In genomic region chr1:114208106-114208505, GRCh38 we compare ENCODE assay signal across 32 cellular contexts. TPM values are rescaled to one million over a fixed set of nuclear protein-coding genes. Genes with fewer than 3 reads are reported as not detected.
"Had no signal": no experiment of that assay in that cellular context is flagged by ENCODE, and none has a peak within 500 bp of the region (broad histone marks: within the 10 kb centered on the region; RNA-seq: fewer than 3 reads in every experiment).

No MANE protein-coding gene starts in this region.

- H3K36me3 Mint-ChIP-seq: activated naive CD4-positive, alpha-beta T cell treated with anti-CD3 and anti-CD28 coated beads, Interleukin-2, amount 50 U/mL, for 72 hours; natural killer cell treated with Interleukin-12 subunit alpha and Interleukin-12 subunit beta and Interleukin-15 and Interleukin-18, amount 100 ng/mL, for 72 hours; WTC11 had no signal

- H3K9me3 ChIP-seq: breast epithelium, gastroesophageal sphincter, left ventricle myocardium inferior, mucosa of descending colon, psoas muscle, suprapubic skin, tibial artery, upper lobe of right lung had no signal

- DNase-seq: activated CD4-positive, alpha-beta memory T cell treated with anti-CD3 and anti-CD28 coated beads, Interleukin-2, amount 10 ng/mL, durations not matched to agents 7 days and 5 days; activated CD4-positive, alpha-beta T cell treated with anti-CD3 and anti-CD28 coated beads for 1 hour; activated CD4-positive, alpha-beta T cell treated with anti-CD3 and anti-CD28 coated beads, Interleukin-2, amount 10 ng/mL, durations not matched to agents 7 days and 5 days; activated naive CD4-positive, alpha-beta T cell; activated T-cell treated with anti-CD3 and anti-CD28 coated beads, Interleukin-2, amount 50 U/mL, for 72 hours; central memory CD4-positive, alpha-beta T cell; islet precursor cell; left ventricle myocardium inferior; mucosa of descending colon; occipital lobe; psoas muscle; stimulated activated CD4-positive, alpha-beta T cell treated with anti-CD3 and anti-CD28 coated beads, Interleukin-1b, Interleukin-23, amount 100 ng/mL, for 48 hours; stimulated activated CD4-positive, alpha-beta T cell treated with anti-CD3 and anti-CD28 coated beads, Interleukin-4, amount 100 ng/mL, for 4 hours; stimulated activated CD8-positive, alpha-beta memory T cell treated with anti-CD3 and anti-CD28 coated beads, Interleukin-4, amount 100 ng/mL, for 48 hours; stimulated activated naive CD4-positive, alpha-beta T cell; tibial artery; upper lobe of right lung had no signal

- H3K79me2 ChIP-seq: hepatocyte, parathyroid adenoma had no signal

- FAIRE-seq: endothelial cell of umbilical vein had no signal

- H3K36me3 ChIP-seq: breast epithelium, gastroesophageal sphincter, left ventricle myocardium inferior, suprapubic skin, tibial artery, upper lobe of right lung had no signal

- H3K27ac ChIP-seq: breast epithelium, gastroesophageal sphincter, hepatocyte, left ventricle myocardium inferior, parathyroid adenoma, psoas muscle, suprapubic skin, tibial artery, upper lobe of right lung had no signal

- H3K4me1 Mint-ChIP-seq: activated CD4-positive, alpha-beta memory T cell treated with anti-CD3 and anti-CD28 coated beads, Interleukin-2, amount 10 ng/mL, durations not matched to agents 7 days and 5 days; activated CD4-positive, alpha-beta T cell treated with anti-CD3 and anti-CD28 coated beads, Interleukin-2, amount 10 ng/mL, durations not matched to agents 7 days and 5 days had no signal

- H3K4me3 Mint-ChIP-seq: activated CD4-positive, alpha-beta memory T cell treated with anti-CD3 and anti-CD28 coated beads, Interleukin-2, amount 10 ng/mL, durations not matched to agents 7 days and 5 days; activated CD4-positive, alpha-beta T cell treated with anti-CD3 and anti-CD28 coated beads, Interleukin-2, amount 10 ng/mL, durations not matched to agents 7 days and 5 days; activated T-cell treated with anti-CD3 and anti-CD28 coated beads, Interleukin-2, amount 50 U/mL, for 72 hours; natural killer cell treated with Interleukin-12 subunit alpha and Interleukin-12 subunit beta and Interleukin-15 and Interleukin-18, amount 100 ng/mL, for 72 hours; WTC11 had no signal

- H3K9ac ChIP-seq: parathyroid adenoma had no signal

- H3K27ac Mint-ChIP-seq: activated CD4-positive, alpha-beta memory T cell treated with anti-CD3 and anti-CD28 coated beads, Interleukin-2, amount 10 ng/mL, durations not matched to agents 7 days and 5 days; activated CD4-positive, alpha-beta T cell treated with anti-CD3 and anti-CD28 coated beads, Interleukin-2, amount 10 ng/mL, durations not matched to agents 7 days and 5 days; activated naive CD4-positive, alpha-beta T cell treated with anti-CD3 and anti-CD28 coated beads, Interleukin-2, amount 50 U/mL, for 72 hours; activated T-cell treated with anti-CD3 and anti-CD28 coated beads, Interleukin-2, amount 50 U/mL, for 72 hours; WTC11 had no signal

- ATAC-seq: activated naive CD4-positive, alpha-beta T cell treated with anti-CD3 and anti-CD28 coated beads, Interleukin-2, amount 50 U/mL, for 72 hours; activated T-cell treated with anti-CD3 and anti-CD28 coated beads, Interleukin-2, amount 50 U/mL, for 72 hours; gastroesophageal sphincter; mucosa of descending colon; upper lobe of right lung had no signal

- H3K4me1 ChIP-seq: breast epithelium, gastroesophageal sphincter, left ventricle myocardium inferior, parathyroid adenoma, psoas muscle, suprapubic skin, tibial artery, upper lobe of right lung had no signal

- H3K27me3 ChIP-seq: breast epithelium, hepatocyte had no signal

- H3K4me3 ChIP-seq: breast epithelium, gastroesophageal sphincter, hepatocyte, left ventricle myocardium inferior, lung, mucosa of descending colon, psoas muscle, smooth muscle cell, suprapubic skin, tibial artery, upper lobe of right lung had no signal

- H3K9me3 Mint-ChIP-seq: activated CD4-positive, alpha-beta memory T cell treated with anti-CD3 and anti-CD28 coated beads, Interleukin-2, amount 10 ng/mL, durations not matched to agents 7 days and 5 days; activated CD4-positive, alpha-beta T cell treated with anti-CD3 and anti-CD28 coated beads, Interleukin-2, amount 10 ng/mL, durations not matched to agents 7 days and 5 days; activated naive CD4-positive, alpha-beta T cell treated with anti-CD3 and anti-CD28 coated beads, Interleukin-2, amount 50 U/mL, for 72 hours; activated T-cell treated with anti-CD3 and anti-CD28 coated beads, Interleukin-2, amount 50 U/mL, for 72 hours; natural killer cell treated with Interleukin-12 subunit alpha and Interleukin-12 subunit beta and Interleukin-15 and Interleukin-18, amount 100 ng/mL, for 72 hours; WTC11 had no signal

- H2AFZ ChIP-seq: hepatocyte, parathyroid adenoma had no signal

- H3K4me2 ChIP-seq: hepatocyte, smooth muscle cell had no signal

RNA-seq across cellular contexts. Expression of gene SYT6, which starts 54.4 kb away (rescaled TPM):
- total RNA-seq: activated CD4-positive, alpha-beta memory T cell treated with anti-CD3 and anti-CD28 coated beads, Interleukin-2, amount 10 ng/mL, durations not matched to agents 7 days and 5 days; activated CD4-positive, alpha-beta T cell treated with anti-CD3 and anti-CD28 coated beads, Interleukin-2, amount 10 ng/mL, durations not matched to agents 7 days and 5 days; activated T-cell treated with anti-CD3 and anti-CD28 coated beads, Interleukin-2, amount 50 U/mL, for 72 hours; endothelial cell of umbilical vein; fibroblast of lung; fibroblast of villous mesenchyme; left ventricle myocardium inferior; mesenteric fat pad; natural killer cell treated with Interleukin-12 subunit alpha and Interleukin-12 subunit beta and Interleukin-15 and Interleukin-18, amount 100 ng/mL, for 72 hours; smooth muscle cell; upper lobe of right lung had no signal
- polyA plus RNA-seq: esophagus, fibroblast of lung, smooth muscle cell had no signal
